ENCODE assay signal across 8 cellular contexts in genomic region chr3:67790043-67790442, GRCh38.
A peak's percentile ranks its signal among the peaks of the same experiment; 100 is the strongest.
DNase-seq lines count a peak whose midpoint lies in the region; ATAC-seq, FAIRE-seq and TF ChIP-seq lines count a peak whose summit lies in the region.

No MANE protein-coding gene starts in this region.

- intact Hi-C loops in prostate gland (cut with DNase I): no loop called here

- peak; percentile 93 for ATAC-seq in HG02759 (IDR thresholded peaks at IDR 0.05; ENCODE audit: unreplicated experiment)

- DNase-seq in NCI-H524 (lab: John Stamatoyannopoulos, UW): peak; percentile 30 to 60
- DNase-seq in NCI-H524 treated with DMSO at 0.1 percent for 48 hours (lab: John Stamatoyannopoulos, UW): no peak
- peak; percentile 38 for DNase-seq in NCI-H748 (lab: John Stamatoyannopoulos, UW; ENCODE audit: unreplicated experiment)
- DNase-seq in activated CD8-positive, alpha-beta memory T cell treated with anti-CD3 and anti-CD28 coated beads, Interleukin-2, amount 50 U/mL, for 1 hour (ENCODE audit: extremely low read depth): peak; percentile 12
- DNase-seq in fibroblast of mammary gland (ENCODE audit: low read depth): peak; percentile 58
- DNase-seq in prostate gland (ENCODE audit: low spot score): peak; percentile 11
- DNase-seq in frontal cortex (ENCODE audit: low spot score in 2 of 2): no peak

- no peaks in the 10 kb centered on the region for H3K9me3 ChIP-seq in prostate gland

- no peaks in the 10 kb centered on the region for H3K27me3 ChIP-seq in prostate gland (replicated peaks; ENCODE audit: insufficient read depth)

- TF ChIP-seq CTCF in fibroblast of mammary gland (conservative IDR thresholded peaks at IDR 0.05; ENCODE audit: control insufficient read depth, insufficient read depth, low read depth, low read length) (peak; percentile 80), prostate gland (IDR thresholded peaks at IDR 0.05) (peak in 3 of 4 experiments; percentile 36 to 41 (median 38))

- H3K4me3 ChIP-seq in fibroblast of mammary gland (ENCODE audit: control insufficient read depth, low read depth, low read length) (no peak overlapping the region), prostate gland (no peak overlapping the region)

- no peaks in the 10 kb centered on the region for H3K36me3 ChIP-seq in prostate gland

- no peak overlapping the region for H3K27ac ChIP-seq in prostate gland

- no peak for TF ChIP-seq POLR2A in prostate gland (IDR thresholded peaks at IDR 0.05)

- no peaks in the 10 kb centered on the region for H3K4me1 ChIP-seq in prostate gland (replicated peaks)

- FAIRE-seq in frontal cortex (lab: Jason Lieb, UNC): no peak

- 43% methylated on average over 2 of the region's 2 CpGs for WGBS in prostate gland

Comparison
In these comparisons a context has a peak if more than half of its experiments do, and no peak if none do; other contexts are left out.
1. DNase-seq: peak in NCI-H524 (2 of 2), NCI-H748 (single experiment), activated CD8-positive, alpha-beta memory T cell treated with anti-CD3 and anti-CD28 coated beads, Interleukin-2, amount 50 U/mL, for 1 hour (single experiment), fibroblast of mammary gland (single experiment) and prostate gland (single experiment); none in NCI-H524 treated with DMSO at 0.1 percent for 48 hours (single experiment) and frontal cortex (0 of 2).